1 cellular context compared by ENCODE assay signal in the genomic region with DNA sequence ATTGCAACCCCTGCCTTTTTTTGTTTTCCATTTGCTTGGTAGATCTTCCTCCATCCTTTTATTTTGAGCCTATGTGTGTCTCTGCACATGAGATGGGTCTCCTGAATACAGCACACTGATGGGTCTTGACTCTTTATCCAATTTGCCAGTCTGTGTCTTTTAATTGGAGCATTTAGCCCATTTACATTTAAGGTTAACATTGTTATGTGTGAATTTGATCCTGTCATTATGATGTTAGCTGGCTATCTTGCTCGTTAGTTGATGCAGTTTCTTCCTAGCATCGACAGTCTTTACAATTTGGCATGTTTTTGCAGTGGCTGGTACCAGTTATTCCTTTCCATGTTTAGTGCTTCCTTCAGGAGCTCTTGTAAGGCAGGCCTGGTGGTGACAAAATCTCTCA. TPM values are rescaled to one million over a fixed set of nuclear protein-coding genes. Genes with fewer than 3 reads are reported as not detected.
A peak's percentile ranks its signal among the peaks of the same experiment; 100 is the strongest.
DNase-seq lines count a peak whose midpoint lies in the region; ATAC-seq, FAIRE-seq and TF ChIP-seq lines count a peak whose summit lies in the region.
"Not testable (repeated sequence)": the region's sequence is repeated elsewhere in the genome, so short reads cannot be mapped to it uniquely, and the experiment has no call there.

No MANE protein-coding gene starts in this region.

- not testable (repeated sequence) for H2AFZ ChIP-seq in K562 (ENCODE audit: low read depth, low read length)

- WGBS in K562 (ENCODE audit: insufficient coverage, low coverage, missing lambda C conversion rate), result 0% methylated on average over 2 of the region's 2 CpGs

- not testable (repeated sequence) for ATAC-seq in K562

- CTCF ChIA-PET in K562 (lab: Yijun Ruan, JAX; ENCODE audit: low intra/inter-chr PET ratio), result not testable (repeated sequence)

- H3K79me2 ChIP-seq in K562 (ENCODE audit: control insufficient read depth, insufficient read depth, low read length), result not testable (repeated sequence)

- not testable (repeated sequence) for H3K9me1 ChIP-seq in K562 (ENCODE audit: control insufficient read depth, insufficient read depth, low read length)

- H3K27ac ChIP-seq in K562 (ENCODE audit: extremely low read depth, low read depth, low read length), result not testable (repeated sequence)

- not testable (repeated sequence) for DNase-seq in K562 (ENCODE audit: extremely low read depth in 1 of 4, low spot score in 3 of 4)

- not testable (repeated sequence) for H3K4me3 ChIP-seq in K562

- not testable (repeated sequence) for H3K4me2 ChIP-seq in K562 (ENCODE audit: insufficient read depth, low read length)

- FAIRE-seq in K562 (lab: Jason Lieb, UNC), result not testable (repeated sequence)

- not testable (repeated sequence) for TF ChIP-seq EP300 in K562 (IDR thresholded peaks at IDR 0.05; ENCODE audit: low read length)

- POLR2A ChIA-PET in K562 (lab: Yijun Ruan, JAX), result not testable (repeated sequence)

- H4K20me1 ChIP-seq in K562 (replicated peaks; ENCODE audit: control insufficient read depth, insufficient read depth, low read length), result not testable (repeated sequence)

- not testable (repeated sequence) for TF ChIP-seq POLR2A in K562 (conservative IDR thresholded peaks at IDR 0.05)

- in situ Hi-C loops in K562 (cut with MboI), result not testable (repeated sequence)

- not testable (repeated sequence) for TF ChIP-seq CTCF in K562 (IDR thresholded peaks at IDR 0.05 in 2 of 3, conservative IDR thresholded peaks at IDR 0.05 in 1 of 3; ENCODE audit: insufficient read depth in 2 of 3, low read depth in 1 of 3, low read length in 3 of 3)

- TF ChIP-seq RAD21 in K562 (CRISPR knock-in tag; conservative IDR thresholded peaks at IDR 0.05 in 1 of 2, IDR thresholded peaks at IDR 0.05 in 1 of 2), result not testable (repeated sequence)

- H3K4me1 ChIP-seq in K562 (replicated peaks in 1 of 2; ENCODE audit: control insufficient read depth in 2 of 2, insufficient read depth in 2 of 2, low read length in 2 of 2), result not testable (repeated sequence)

- H3K27me3 ChIP-seq in K562 (ENCODE audit: control insufficient read depth in 2 of 2, insufficient read depth in 2 of 2, low read length in 2 of 2), result not testable (repeated sequence)

- not testable (repeated sequence) for H3K36me3 ChIP-seq in K562 (ENCODE audit: control insufficient read depth, insufficient read depth, low read length)

- not testable (repeated sequence) for H3K9me3 ChIP-seq in K562 (replicated peaks; ENCODE audit: control insufficient read depth, insufficient read depth, low read depth, low read length)

- intact Hi-C loops in K562 (cut with micrococcal nuclease), result not testable (repeated sequence)

- BruUV-seq in K562 (replicated peaks; lab: Mats Ljungman, UMichigan), result not testable (repeated sequence)

- H3K9ac ChIP-seq in K562 (ENCODE audit: insufficient read depth in 1 of 2, low read depth in 2 of 2, low read length in 2 of 2), result not testable (repeated sequence)

TF ChIP-seq in K562, 482 proteins besides CTCF, POLR2A, EP300 and RAD21:
- TF ChIP-seq ZNF507 (tag; conservative IDR thresholded peaks at IDR 0.05), result peak; percentile 93
- TF ChIP-seq ZNF354B (CRISPR knock-in tag; IDR thresholded peaks at IDR 0.05), result 0 out of 2 replicates have a peak, but pooled peaks have one; percentile 50

RNA-seq across cellular contexts. Expression of a gene that starts 40.9 kb away (rescaled TPM):
- total RNA-seq in K562 (2011; cell fraction: chromatin; rRNA removed; ENCODE audit: low replicate concordance), result 55.7 and 82.4 TPM in 2 replicates
- 34.6 and 49.5 TPM in 2 replicates for total RNA-seq in K562 (2011; cell fraction: nucleolus; rRNA removed)
- 48.8 and 81.9 TPM in 2 replicates for total RNA-seq in K562 (2011; cell fraction: nucleoplasm; rRNA removed)
- 23.8 and 36.9 TPM in 2 replicates for total RNA-seq in K562 (2014; rRNA removed)
- 33.8 and 44.0 TPM in 2 replicates for total RNA-seq in K562 (2014; rRNA removed; fragmentation: Illumina TruSeq; extraction: Trizol)
- total RNA-seq in K562 (2015; rRNA removed; fragmentation: Illumina TruSeq; extraction: Trizol), result 39.8 and 45.1 TPM in 2 replicates
- 102 and 106 TPM in 2 replicates for total RNA-seq in K562 (2021)
- 17.6 and 43.9 TPM in 2 replicates for polyA plus RNA-seq in K562 (2011; rRNA removed)
- polyA plus RNA-seq in K562 (2011; cell fraction: cytosol; rRNA removed), result 18.4 and 40.7 TPM in 2 replicates
- polyA plus RNA-seq in K562 (2011; cell fraction: nucleus; rRNA removed), result 39.0 and 40.4 TPM in 2 replicates
- 79.9 and 107 TPM in 2 replicates for polyA plus RNA-seq in K562 (2012)
- polyA plus RNA-seq in K562 (2014; fragmentation: Illumina TruSeq; extraction: Trizol), result 107 and 108 TPM in 2 replicates
- 1 to 10 TPM; 8.7 TPM for polyA plus RNA-seq in K562 (2014; fragmentation: Nextera tagmentation; extraction: Ambion mirVana)
- polyA plus RNA-seq in K562 (2014; rRNA removed), result 51.4 and 68.8 TPM in 2 replicates
- 13.2 and 17.4 TPM in 2 replicates for polyA minus RNA-seq in K562 (2011; rRNA and poly(A)+ RNA removed)
- 21.6 and 33.8 TPM in 2 replicates for polyA minus RNA-seq in K562 (2011; cell fraction: cytosol; rRNA and poly(A)+ RNA removed)
- polyA minus RNA-seq in K562 (2011; cell fraction: nucleus; rRNA and poly(A)+ RNA removed), result 9.7 and 14.1 TPM in 2 replicates
